3 cellular contexts compared by ENCODE assay signal in the genomic region with DNA sequence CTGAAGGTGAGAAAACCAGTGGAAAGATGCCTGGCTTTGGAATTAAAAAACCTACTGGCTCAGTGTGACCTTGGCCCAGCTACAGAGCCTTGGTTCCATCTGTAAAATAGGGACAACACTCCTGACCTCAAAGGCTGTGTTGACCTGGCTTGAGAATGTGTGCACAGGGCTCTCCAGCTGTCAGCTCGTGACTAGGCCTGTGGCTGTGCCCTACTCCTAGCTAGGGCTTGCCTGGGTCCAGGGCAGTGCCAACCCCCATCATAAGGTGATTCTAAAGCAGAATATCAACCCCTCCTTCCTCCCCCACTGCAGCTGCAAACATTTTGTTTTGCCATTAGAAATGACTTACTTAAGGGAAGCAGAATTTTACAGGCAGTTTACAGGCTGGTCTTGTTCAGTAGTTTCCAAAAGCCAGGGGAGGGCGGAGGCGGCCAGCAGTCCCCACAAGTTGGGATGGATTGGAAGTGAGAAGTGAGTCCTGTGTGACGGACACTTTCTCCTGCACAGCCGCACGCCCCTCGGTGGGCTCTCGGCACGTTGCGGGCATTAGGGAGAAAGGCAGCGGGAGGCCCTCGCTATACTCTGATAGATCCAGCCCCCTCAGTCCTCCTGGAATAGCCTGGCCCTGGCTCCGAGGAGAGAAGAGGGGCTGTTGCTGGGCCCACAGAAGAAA.
A peak's percentile ranks its signal among the peaks of the same experiment; 100 is the strongest.
TF ChIP-seq lines count a peak whose summit lies in the region.

No MANE protein-coding gene starts in this region.

TF ChIP-seq in SK-N-SH, 30 proteins besides CTCF, POLR2A, EP300 and RAD21 (continues in another document):
- no peak for TF ChIP-seq SIN3A (IDR thresholded peaks at IDR 0.05; ENCODE audit: borderline replicate concordance, low read depth, low read length)
- TF ChIP-seq, protein P1, sequence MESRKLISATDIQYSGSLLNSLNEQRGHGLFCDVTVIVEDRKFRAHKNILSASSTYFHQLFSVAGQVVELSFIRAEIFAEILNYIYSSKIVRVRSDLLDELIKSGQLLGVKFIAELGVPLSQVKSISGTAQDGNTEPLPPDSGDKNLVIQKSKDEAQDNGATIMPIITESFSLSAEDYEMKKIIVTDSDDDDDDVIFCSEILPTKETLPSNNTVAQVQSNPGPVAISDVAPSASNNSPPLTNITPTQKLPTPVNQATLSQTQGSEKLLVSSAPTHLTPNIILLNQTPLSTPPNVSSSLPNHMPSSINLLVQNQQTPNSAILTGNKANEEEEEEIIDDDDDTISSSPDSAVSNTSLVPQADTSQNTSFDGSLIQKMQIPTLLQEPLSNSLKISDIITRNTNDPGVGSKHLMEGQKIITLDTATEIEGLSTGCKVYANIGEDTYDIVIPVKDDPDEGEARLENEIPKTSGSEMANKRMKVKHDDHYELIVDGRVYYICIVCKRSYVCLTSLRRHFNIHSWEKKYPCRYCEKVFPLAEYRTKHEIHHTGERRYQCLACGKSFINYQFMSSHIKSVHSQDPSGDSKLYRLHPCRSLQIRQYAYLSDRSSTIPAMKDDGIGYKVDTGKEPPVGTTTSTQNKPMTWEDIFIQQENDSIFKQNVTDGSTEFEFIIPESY (IDR thresholded peaks at IDR 0.05; ENCODE audit: borderline replicate concordance, low read depth): no peak
- TF ChIP-seq NRF1 (IDR thresholded peaks at IDR 0.05; ENCODE audit: low read depth, low read length): no peak
- no peak for TF ChIP-seq GATA2 (CRISPR knock-in tag; IDR thresholded peaks at IDR 0.05)
- no peak for TF ChIP-seq RXRA (IDR thresholded peaks at IDR 0.05; ENCODE audit: borderline replicate concordance, low read depth)
- TF ChIP-seq, protein P2, sequence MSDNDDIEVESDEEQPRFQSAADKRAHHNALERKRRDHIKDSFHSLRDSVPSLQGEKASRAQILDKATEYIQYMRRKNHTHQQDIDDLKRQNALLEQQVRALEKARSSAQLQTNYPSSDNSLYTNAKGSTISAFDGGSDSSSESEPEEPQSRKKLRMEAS (IDR thresholded peaks at IDR 0.05; ENCODE audit: low read depth): no peak
- no peak for TF ChIP-seq TCF12 (IDR thresholded peaks at IDR 0.05)
- TF ChIP-seq EZH2phosphoT487 (IDR thresholded peaks at IDR 0.05; ENCODE audit: borderline replicate concordance, low read depth): no peak
- no peak for TF ChIP-seq FOXJ3 (CRISPR knock-in tag; IDR thresholded peaks at IDR 0.05)
- TF ChIP-seq PBX3 (IDR thresholded peaks at IDR 0.05): no peak
- TF ChIP-seq JUND (IDR thresholded peaks at IDR 0.05): no peak
- TF ChIP-seq RCOR1 (IDR thresholded peaks at IDR 0.05; ENCODE audit: low read length): no peak
- TF ChIP-seq, protein P3, sequence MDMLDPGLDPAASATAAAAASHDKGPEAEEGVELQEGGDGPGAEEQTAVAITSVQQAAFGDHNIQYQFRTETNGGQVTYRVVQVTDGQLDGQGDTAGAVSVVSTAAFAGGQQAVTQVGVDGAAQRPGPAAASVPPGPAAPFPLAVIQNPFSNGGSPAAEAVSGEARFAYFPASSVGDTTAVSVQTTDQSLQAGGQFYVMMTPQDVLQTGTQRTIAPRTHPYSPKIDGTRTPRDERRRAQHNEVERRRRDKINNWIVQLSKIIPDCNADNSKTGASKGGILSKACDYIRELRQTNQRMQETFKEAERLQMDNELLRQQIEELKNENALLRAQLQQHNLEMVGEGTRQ (IDR thresholded peaks at IDR 0.05; ENCODE audit: borderline replicate concordance, low read depth, low read length): no peak
- TF ChIP-seq CHD2 (IDR thresholded peaks at IDR 0.05; ENCODE audit: low read length, partially characterized antibody): no peak
- TF ChIP-seq GABPA (IDR thresholded peaks at IDR 0.05; ENCODE audit: low read depth): no peak

TF ChIP-seq in SK-N-SH treated with all-trans-retinoic acid at 6 μM for 48 hours, 23 proteins besides CTCF, POLR2A, EP300 and RAD21:
- TF ChIP-seq ESRRG (CRISPR knock-in tag; IDR thresholded peaks at IDR 0.05): no peak
- no peak for TF ChIP-seq ZNF565 (CRISPR knock-in tag; conservative IDR thresholded peaks at IDR 0.05; ENCODE audit: low read depth)
- no peak for TF ChIP-seq CREB5 (CRISPR knock-in tag; IDR thresholded peaks at IDR 0.05; ENCODE audit: low read depth)
- no peak for TF ChIP-seq TCF4 (CRISPR knock-in tag; IDR thresholded peaks at IDR 0.05; ENCODE audit: borderline replicate concordance)
- no peak for TF ChIP-seq BACH2 (CRISPR knock-in tag; IDR thresholded peaks at IDR 0.05; ENCODE audit: borderline replicate concordance)

TF ChIP-seq in HepG2, 621 proteins besides CTCF, POLR2A, EP300 and RAD21:
- no peak for TF ChIP-seq PAX8 (CRISPR knock-in tag; IDR thresholded peaks at IDR 0.05; ENCODE audit: borderline replicate concordance)
- TF ChIP-seq, protein P4, sequence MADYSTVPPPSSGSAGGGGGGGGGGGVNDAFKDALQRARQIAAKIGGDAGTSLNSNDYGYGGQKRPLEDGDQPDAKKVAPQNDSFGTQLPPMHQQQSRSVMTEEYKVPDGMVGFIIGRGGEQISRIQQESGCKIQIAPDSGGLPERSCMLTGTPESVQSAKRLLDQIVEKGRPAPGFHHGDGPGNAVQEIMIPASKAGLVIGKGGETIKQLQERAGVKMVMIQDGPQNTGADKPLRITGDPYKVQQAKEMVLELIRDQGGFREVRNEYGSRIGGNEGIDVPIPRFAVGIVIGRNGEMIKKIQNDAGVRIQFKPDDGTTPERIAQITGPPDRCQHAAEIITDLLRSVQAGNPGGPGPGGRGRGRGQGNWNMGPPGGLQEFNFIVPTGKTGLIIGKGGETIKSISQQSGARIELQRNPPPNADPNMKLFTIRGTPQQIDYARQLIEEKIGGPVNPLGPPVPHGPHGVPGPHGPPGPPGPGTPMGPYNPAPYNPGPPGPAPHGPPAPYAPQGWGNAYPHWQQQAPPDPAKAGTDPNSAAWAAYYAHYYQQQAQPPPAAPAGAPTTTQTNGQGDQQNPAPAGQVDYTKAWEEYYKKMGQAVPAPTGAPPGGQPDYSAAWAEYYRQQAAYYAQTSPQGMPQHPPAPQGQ (CRISPR knock-in tag; IDR thresholded peaks at IDR 0.05; ENCODE audit: borderline replicate concordance): no peak
- TF ChIP-seq, protein P5, sequence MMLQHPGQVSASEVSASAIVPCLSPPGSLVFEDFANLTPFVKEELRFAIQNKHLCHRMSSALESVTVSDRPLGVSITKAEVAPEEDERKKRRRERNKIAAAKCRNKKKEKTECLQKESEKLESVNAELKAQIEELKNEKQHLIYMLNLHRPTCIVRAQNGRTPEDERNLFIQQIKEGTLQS (CRISPR knock-in tag; IDR thresholded peaks at IDR 0.05): no peak
- TF ChIP-seq ZNF510 (CRISPR knock-in tag; IDR thresholded peaks at IDR 0.05; ENCODE audit: low read depth): no peak
- TF ChIP-seq DNMT1 (CRISPR knock-in tag; IDR thresholded peaks at IDR 0.05): 0 out of 2 replicates have a peak, but pooled peaks have one; percentile 12
- TF ChIP-seq ZNF629 (CRISPR knock-in tag; conservative IDR thresholded peaks at IDR 0.05): peak; percentile 76
- TF ChIP-seq, protein P6, sequence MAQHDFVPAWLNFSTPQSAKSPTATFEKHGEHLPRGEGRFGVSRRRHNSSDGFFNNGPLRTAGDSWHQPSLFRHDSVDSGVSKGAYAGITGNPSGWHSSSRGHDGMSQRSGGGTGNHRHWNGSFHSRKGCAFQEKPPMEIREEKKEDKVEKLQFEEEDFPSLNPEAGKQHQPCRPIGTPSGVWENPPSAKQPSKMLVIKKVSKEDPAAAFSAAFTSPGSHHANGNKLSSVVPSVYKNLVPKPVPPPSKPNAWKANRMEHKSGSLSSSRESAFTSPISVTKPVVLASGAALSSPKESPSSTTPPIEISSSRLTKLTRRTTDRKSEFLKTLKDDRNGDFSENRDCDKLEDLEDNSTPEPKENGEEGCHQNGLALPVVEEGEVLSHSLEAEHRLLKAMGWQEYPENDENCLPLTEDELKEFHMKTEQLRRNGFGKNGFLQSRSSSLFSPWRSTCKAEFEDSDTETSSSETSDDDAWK (CRISPR knock-in tag; IDR thresholded peaks at IDR 0.05): no peak
- no peak for TF ChIP-seq PAF1 (CRISPR knock-in tag; IDR thresholded peaks at IDR 0.05)
